In the genomic region with DNA sequence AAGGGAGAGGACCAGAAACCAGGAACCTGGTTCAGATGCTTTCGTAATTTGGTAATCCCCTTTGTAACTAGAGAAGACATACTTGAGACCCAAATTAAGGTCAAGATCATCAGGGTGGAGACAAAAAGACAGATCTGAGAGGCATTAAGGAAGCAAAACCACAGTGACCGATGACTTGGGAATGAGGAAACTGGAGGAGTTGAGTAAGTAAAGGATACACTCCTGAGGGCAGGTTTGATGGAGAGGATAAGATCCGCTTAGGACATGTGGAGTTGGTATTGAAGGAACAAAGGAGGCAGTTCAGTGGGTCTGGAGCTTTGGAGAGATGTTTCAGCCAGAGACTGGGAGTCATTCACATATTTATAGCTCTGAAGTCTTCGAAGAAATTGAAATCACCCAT, we compare ENCODE assay signal across 19 cellular contexts. TPM values are rescaled to one million over a fixed set of nuclear protein-coding genes. Genes with fewer than 3 reads are reported as not detected.
DNase-seq lines count a peak whose midpoint lies in the region; ATAC-seq and TF ChIP-seq lines count a peak whose summit lies in the region.
"Had no signal": no experiment of that assay in that cellular context is flagged by ENCODE, and none has a peak within 500 bp of the region (broad histone marks: within the 10 kb centered on the region; RNA-seq: fewer than 3 reads in every experiment).

No MANE protein-coding gene starts in this region.

- H3K9me3 ChIP-seq in right lobe of liver (no peaks in the 10 kb centered on the region), suprapubic skin (no peaks in the 10 kb centered on the region)
- H3K9me3 ChIP-seq: BLaER1, tibial nerve had no signal

- H3K4me1 ChIP-seq in right lobe of liver (no peaks in the 10 kb centered on the region), suprapubic skin (no peaks in the 10 kb centered on the region)
- H3K4me1 ChIP-seq: BLaER1, tibial nerve had no signal

- intact Hi-C loops in Calu3 (cut with micrococcal nuclease; ENCODE audit: unreplicated experiment) (loop anchor here (5.0 to 10.0 kb wide), 2 partner anchors 97 to 400 kb away; a partner anchor contains a TSS), right lobe of liver (cut with DNase I) (loop anchor here in 1 of 2 donors (10.0 kb wide), 1 partner anchor 140 kb away; no protein-coding TSS in a partner anchor)

- no peak for ATAC-seq in right lobe of liver

- H3K4me3 Mint-ChIP-seq in Calu3 (ENCODE audit: low read depth, unreplicated experiment) (no peak overlapping the region), nephron progenitor cell (no peak overlapping the region)
- H3K4me3 Mint-ChIP-seq: activated T-helper 1 cell treated with anti-CD3 and anti-CD28 coated beads, Interleukin-12 subunit alpha, Interleukin-12 subunit beta, Interleukin-2, Interleukin-4 antibody, amounts not matched to agents 30 ng/mL and 10 ng/mL and 1 ng/mL, durations not matched to agents 14 hours and 24 hours and 36 hours had no signal

- no peaks in the 10 kb centered on the region for H3K36me3 Mint-ChIP-seq in Calu3 (ENCODE audit: insufficient read depth, unreplicated experiment)
- no peaks in the 10 kb centered on the region for H3K36me3 Mint-ChIP-seq in nephron progenitor cell (ENCODE audit: low read depth)

- no TSS peak for BruUV-seq in Calu3 (replicated peaks; lab: Mats Ljungman, UMichigan)

- H3K4me1 Mint-ChIP-seq in Calu3 (ENCODE audit: low read depth, unreplicated experiment) (peaks cover 20% of the 10 kb centered on the region), nephron progenitor cell (peaks cover 13% of the 10 kb centered on the region)

- 89% methylated on average over 4 of the region's 4 CpGs for WGBS in right lobe of liver (ENCODE audit: insufficient coverage, low coverage, low lambda C conversion rate, missing lambda C conversion rate)
- WGBS in suprapubic skin, result 84% methylated on average over 4 of the region's 4 CpGs

- peak overlapping the region; percentile 7 for H3K27ac Mint-ChIP-seq in Calu3 (ENCODE audit: unreplicated experiment)
- H3K27ac Mint-ChIP-seq in nephron progenitor cell, result peak overlapping the region; percentile 7
- H3K27ac Mint-ChIP-seq: activated T-helper 1 cell treated with anti-CD3 and anti-CD28 coated beads, Interleukin-12 subunit alpha, Interleukin-12 subunit beta, Interleukin-2, Interleukin-4 antibody, amounts not matched to agents 30 ng/mL and 10 ng/mL and 1 ng/mL, durations not matched to agents 14 hours and 24 hours and 36 hours had no signal

- H3K4me3 ChIP-seq in right lobe of liver, result no peak overlapping the region
- no peak overlapping the region for H3K4me3 ChIP-seq in suprapubic skin
- H3K4me3 ChIP-seq: BLaER1, tibial nerve had no signal

- no peak for TF ChIP-seq CTCF in Calu3 (IDR thresholded peaks at IDR 0.05; ENCODE audit: unreplicated experiment)
- no peak for TF ChIP-seq CTCF in nephron progenitor cell (IDR thresholded peaks at IDR 0.05)
- TF ChIP-seq CTCF in right lobe of liver (IDR thresholded peaks at IDR 0.05), result no peak
- TF ChIP-seq CTCF in suprapubic skin (IDR thresholded peaks at IDR 0.05), result no peak

- H3K27me3 Mint-ChIP-seq in Calu3 (ENCODE audit: unreplicated experiment) (peaks cover 2% of the 10 kb centered on the region), nephron progenitor cell (ENCODE audit: low read depth, poor library complexity) (peaks cover 3% of the 10 kb centered on the region)

- TF ChIP-seq EP300 in suprapubic skin (IDR thresholded peaks at IDR 0.05), result no peak

- CTCF ChIA-PET in Calu3 (lab: Charles Lee), result interaction anchor here (0.7 kb wide), 1 partner anchor 37 kb away, joined by 3 read pairs; no protein-coding TSS in a partner anchor

- DNase-seq in Calu3 (peak; percentile 39), MV-4-11 (lab: John Stamatoyannopoulos, UW) (peak; percentile 59), epithelial cell of prostate (ENCODE audit: low read depth, low spot score) (peak; percentile 65), nephron progenitor cell (no peak), right lobe of liver (no peak), NCI-H1436 (lab: John Stamatoyannopoulos, UW) (no peak), suprapubic skin (ENCODE audit: low spot score in 2 of 2) (no peak)
- no peak for DNase-seq in activated CD4-positive, CD25-positive, alpha-beta regulatory T cell (lab: John Stamatoyannopoulos, UW)
- DNase-seq: activated CD4-positive, alpha-beta T cell treated with anti-CD3 and anti-CD28 coated beads, Interleukin-2, amount 50 U/mL, for 4 hours; aorta; GF-D8; KBM-7; NCI-H1694; NCI-H748 treated with DMSO at 0.1 percent for 48 hours; posterior cingulate gyrus; T-helper 9 cell had no signal

- H3K9me3 Mint-ChIP-seq in Calu3 (ENCODE audit: low read depth, unreplicated experiment), result no peaks in the 10 kb centered on the region
- no peaks in the 10 kb centered on the region for H3K9me3 Mint-ChIP-seq in nephron progenitor cell
- H3K9me3 Mint-ChIP-seq: activated T-helper 1 cell treated with anti-CD3 and anti-CD28 coated beads, Interleukin-12 subunit alpha, Interleukin-12 subunit beta, Interleukin-2, Interleukin-4 antibody, amounts not matched to agents 30 ng/mL and 10 ng/mL and 1 ng/mL, durations not matched to agents 14 hours and 24 hours and 36 hours had no signal

- no peak for TF ChIP-seq POLR2A in right lobe of liver (IDR thresholded peaks at IDR 0.05)
- TF ChIP-seq POLR2A in suprapubic skin (IDR thresholded peaks at IDR 0.05), result no peak

- H3K27me3 ChIP-seq in right lobe of liver, result no peaks in the 10 kb centered on the region
- H3K27me3 ChIP-seq in suprapubic skin, result no peaks in the 10 kb centered on the region
- H3K27me3 ChIP-seq: BLaER1, tibial nerve had no signal

- H3K36me3 ChIP-seq in right lobe of liver (no peaks in the 10 kb centered on the region), suprapubic skin (no peaks in the 10 kb centered on the region)
- H3K36me3 ChIP-seq: BLaER1, tibial nerve had no signal

- peak overlapping the region; percentile 14 for H3K27ac ChIP-seq in epithelial cell of prostate
- no peak overlapping the region for H3K27ac ChIP-seq in right lobe of liver
- H3K27ac ChIP-seq in suprapubic skin, result no peak overlapping the region
- H3K27ac ChIP-seq: BLaER1, tibial nerve had no signal

RNA-seq across cellular contexts. Expression of a gene that starts 23.7 kb away (rescaled TPM):
- total RNA-seq in Calu3 (2022) (not detected in 2 replicates), right lobe of liver (1 to 10 TPM in 4 of 6 experiments, under 1 TPM in 2; 0.26 to 6.9 (median 1.8) TPM), suprapubic skin (1 to 10 TPM in 2 of 4 donors, under 1 TPM in 2; 0.64 to 2.6 (median 0.92) TPM)

Comparison
In these comparisons a context has a peak if more than half of its experiments do, and no peak if none do; other contexts are left out.
1. DNase-seq: peak in Calu3 (single experiment), MV-4-11 (single experiment) and epithelial cell of prostate (single experiment); none in nephron progenitor cell (single experiment), right lobe of liver (0 of 3), NCI-H1436 (single experiment), suprapubic skin (0 of 2) and activated CD4-positive, CD25-positive, alpha-beta regulatory T cell (0 of 4).